Comparison of ENCODE assay signal across 8 cellular contexts in the genomic region with DNA sequence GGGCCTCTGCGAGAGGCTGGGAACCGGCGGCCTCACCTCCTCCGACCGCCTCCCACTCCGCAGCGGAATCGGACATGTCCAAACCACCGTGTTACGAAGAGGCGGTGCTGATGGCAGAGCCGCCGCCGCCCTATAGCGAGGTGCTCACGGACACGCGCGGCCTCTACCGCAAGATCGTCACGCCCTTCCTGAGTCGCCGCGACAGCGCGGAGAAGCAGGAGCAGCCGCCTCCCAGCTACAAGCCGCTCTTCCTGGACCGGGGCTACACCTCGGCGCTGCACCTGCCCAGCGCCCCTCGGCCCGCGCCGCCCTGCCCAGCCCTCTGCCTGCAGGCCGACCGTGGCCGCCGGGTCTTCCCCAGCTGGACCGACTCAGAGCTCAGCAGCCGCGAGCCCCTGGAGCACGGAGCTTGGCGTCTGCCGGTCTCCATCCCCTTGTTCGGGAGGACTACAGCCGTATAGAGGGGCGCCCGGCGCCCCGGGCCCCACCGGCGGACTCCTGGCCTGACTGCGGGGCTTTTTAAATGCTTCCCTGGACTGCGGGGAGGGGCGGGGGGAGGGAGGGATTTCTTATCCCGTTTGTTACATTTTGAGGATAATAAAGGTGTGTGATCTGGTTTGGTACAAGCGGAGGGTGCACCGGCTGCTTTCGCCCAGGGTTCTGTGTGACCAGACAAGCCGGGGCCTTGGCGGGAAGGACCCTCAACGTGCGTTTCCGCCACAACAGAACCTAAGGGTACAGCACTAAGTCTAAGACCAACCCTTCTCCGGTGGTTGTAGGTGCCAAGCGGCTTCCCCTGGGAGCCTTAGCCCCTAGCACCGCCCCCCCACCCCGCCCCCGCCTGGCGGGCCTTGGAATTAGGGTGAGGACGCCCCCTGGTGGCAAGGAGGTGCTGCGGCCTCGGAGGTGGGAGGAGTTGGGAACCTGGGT. TPM values are rescaled to one million over a fixed set of nuclear protein-coding genes. Genes with fewer than 3 reads are reported as not detected.
DNase-seq lines count a peak whose midpoint lies in the region; ATAC-seq and TF ChIP-seq lines count a peak whose summit lies in the region.

No MANE protein-coding gene starts in this region.

- peaks cover 0 to 10% of the 10 kb centered on the region in 2 experiments; a peak in 2 of 4 replicates for H3K79me1 ChIP-seq in IMR-90 (ENCODE audit: low read depth in 1 of 2, low read length in 2 of 2)

- H3K36me3 ChIP-seq in IMR-90 (ENCODE audit: control insufficient read depth, insufficient read depth, low read length): peaks cover 40% of the 10 kb centered on the region
- peaks cover 3% of the 10 kb centered on the region in 2 donors for H3K36me3 ChIP-seq in esophagus (ENCODE audit: control insufficient read depth in 2 of 2, insufficient read depth in 2 of 2, low read length in 1 of 2)
- peaks cover 0 to 27% of the 10 kb centered on the region in 2 donors for H3K36me3 ChIP-seq in muscle layer of duodenum (ENCODE audit: control insufficient read depth in 1 of 2, insufficient read depth in 2 of 2, low read length in 2 of 2)

- no peaks in the 10 kb centered on the region for H3K27me3 ChIP-seq in IMR-90 (ENCODE audit: control insufficient read depth, insufficient read depth, low read length)
- H3K27me3 ChIP-seq in esophagus (ENCODE audit: control insufficient read depth in 1 of 2, insufficient read depth in 2 of 2, low read length in 2 of 2): no peaks in the 10 kb centered on the region
- no peaks in the 10 kb centered on the region for H3K27me3 ChIP-seq in muscle layer of duodenum (ENCODE audit: low read depth, low read length)

- peak; percentile 97 for TF ChIP-seq CTCF in IMR-90 (conservative IDR thresholded peaks at IDR 0.05; ENCODE audit: low read depth, low read length)

- DNase-seq in COR-L47 (lab: John Stamatoyannopoulos, UW): peak; percentile 89
- peak; percentile 82 for DNase-seq in IMR-90
- DNase-seq in OCI-M1 (lab: John Stamatoyannopoulos, UW): peak; percentile 94
- peak; percentile 95 for DNase-seq in activated T-cell treated with anti-CD3 and anti-CD28 coated beads for 48 hours (ENCODE audit: low read depth)
- DNase-seq in stimulated activated CD8-positive, alpha-beta memory T cell treated with anti-CD3 and anti-CD28 coated beads, Interleukin-7, amount 100 ng/mL, for 24 hours (ENCODE audit: low read depth): peak; percentile 97

- WGBS in IMR-90 (ENCODE audit: extremely low coverage in 2 of 2, insufficient read length in 1 of 2), 2 experiments: 1% methylated on average over 33 of the region's 76 CpGs; no CpG with 5 or more reads in 1 of the 2 experiments
- 0 to 1% methylated on average over 73 to 76 of the region's 76 CpGs for WGBS in esophagus, 2 donors

- no peak overlapping the region; the same call in 1 of the 2 replicates for H3K4ac ChIP-seq in IMR-90 (ENCODE audit: low read depth, low read length)

- peaks cover 63% of the 10 kb centered on the region for H4K20me1 ChIP-seq in IMR-90 (ENCODE audit: insufficient read depth, low read length)

- in situ Hi-C loops in IMR-90 (cut with MboI; ENCODE audit: low sequenced_read_pairs): no loop called here

- peak overlapping the region; percentile 82 for H2AFZ ChIP-seq in IMR-90 (replicated peaks; ENCODE audit: low read length, poor library complexity)

- H3K4me1 ChIP-seq in IMR-90 (ENCODE audit: control insufficient read depth, insufficient read depth, low read length) (peaks cover 8% of the 10 kb centered on the region), esophagus (ENCODE audit: control insufficient read depth in 2 of 2, insufficient read depth in 2 of 2, low read length in 1 of 2) (peaks cover 0 to 21% of the 10 kb centered on the region in 2 donors), muscle layer of duodenum (ENCODE audit: control insufficient read depth in 1 of 2, insufficient read depth in 2 of 2, low read length in 2 of 2) (peaks cover 0 to 35% of the 10 kb centered on the region in 2 donors)

- peak; percentile 51 for TF ChIP-seq RAD21 in IMR-90 (IDR thresholded peaks at IDR 0.05; ENCODE audit: low read length)

- peak overlapping the region; percentile 14; the same call in 1 of the 2 replicates for H3K9ac ChIP-seq in IMR-90 (ENCODE audit: low read depth, low read length)

- BruUV-seq in IMR-90 (replicated peaks; lab: Mats Ljungman, UMichigan): no TSS peak

- no peak overlapping the region for H2BK5ac ChIP-seq in IMR-90 (ENCODE audit: low read depth, low read length, poor library complexity, severe bottlenecking)

- no peak overlapping the region for H4K8ac ChIP-seq in IMR-90 (ENCODE audit: low read depth in 2 of 2, low read length in 2 of 2)

- no peak overlapping the region for H3K23ac ChIP-seq in IMR-90 (ENCODE audit: low read depth, low read length)

- no peak overlapping the region for H2BK120ac ChIP-seq in IMR-90 (ENCODE audit: low read depth, low read length)

- no peak overlapping the region for H3K56ac ChIP-seq in IMR-90 (ENCODE audit: extremely low read depth, insufficient read depth, low read length)

- CTCF ChIA-PET in IMR-90 (lab: Yijun Ruan, JAX): interaction anchor here (0.6 to 5.2 kb wide), 8 partner anchors 11 to 545 kb away, joined by 3 to 44 read pairs (median 4); no protein-coding TSS in a partner anchor

- ATAC-seq in GM21367 (IDR thresholded peaks at IDR 0.05; ENCODE audit: unreplicated experiment) (peak; percentile 0), IMR-90 (ENCODE audit: low read depth) (peak; percentile 40)

- POLR2A ChIA-PET in IMR-90 (lab: Charles Lee; ENCODE audit: unreplicated experiment): interaction anchor here (0.7 kb wide), 1 partner anchor 38 kb away, joined by 3 read pairs; no protein-coding TSS in a partner anchor

- intact Hi-C loops in IMR-90 (cut with micrococcal nuclease): loop anchor here (1.0 to 2.0 kb wide), 3 partner anchors 41 to 145 kb away; a partner anchor contains a TSS

- no peak overlapping the region for H2BK15ac ChIP-seq in IMR-90 (ENCODE audit: low read depth, low read length)

- H2AK9ac ChIP-seq in IMR-90 (replicated peaks; ENCODE audit: low read depth, low read length, poor library complexity): peak overlapping the region; percentile 79

- peak overlapping the region; percentile 38 for H3K4me3 ChIP-seq in IMR-90 (ENCODE audit: insufficient read depth, low read depth, low read length)
- peak overlapping the region; percentile 49 to 59 for H3K4me3 ChIP-seq in esophagus (ENCODE audit: low read depth in 1 of 2, low read length in 2 of 2)
- H3K4me3 ChIP-seq in muscle layer of duodenum (ENCODE audit: low read depth in 1 of 2, low read length in 2 of 2): peak overlapping the region; percentile 53 to 78

- H2BK20ac ChIP-seq in IMR-90 (ENCODE audit: low read depth, low read length): no peak overlapping the region

- no peaks in the 10 kb centered on the region for H3K9me1 ChIP-seq in IMR-90 (ENCODE audit: insufficient read depth, low read length)

- H3K4me2 ChIP-seq in IMR-90 (ENCODE audit: low read depth, low read length): peak overlapping the region; percentile 83

- no peak overlapping the region for H4K5ac ChIP-seq in IMR-90 (ENCODE audit: low read depth, low read length)

- no peak overlapping the region for H3K18ac ChIP-seq in IMR-90 (ENCODE audit: low read depth, low read length)

- no peak overlapping the region for H4K91ac ChIP-seq in IMR-90 (ENCODE audit: insufficient read depth, low read depth, low read length)

- no peaks in the 10 kb centered on the region for H3K9me3 ChIP-seq in IMR-90 (ENCODE audit: control insufficient read depth, insufficient read depth, low read length)
- no peaks in the 10 kb centered on the region for H3K9me3 ChIP-seq in esophagus (ENCODE audit: control insufficient read depth in 2 of 2, insufficient read depth in 1 of 2, low read depth in 1 of 2, low read length in 1 of 2)
- H3K9me3 ChIP-seq in muscle layer of duodenum (ENCODE audit: control insufficient read depth in 1 of 2, low read length in 2 of 2): no peaks in the 10 kb centered on the region

- dilution Hi-C loops in IMR-90 (cut with HindIII; ENCODE audit: low sequenced_read_pairs, unreplicated experiment): no loop called here

- 0 out of 2 replicates have a peak overlapping the region, but pooled peaks have one; percentile 2 for H2AK5ac ChIP-seq in IMR-90 (ENCODE audit: low read depth, low read length)

- H3K27ac ChIP-seq in IMR-90 (ENCODE audit: insufficient read depth, low read length): no peak overlapping the region; the same call in 1 of the 2 replicates
- H3K27ac ChIP-seq in esophagus (ENCODE audit: low read depth in 2 of 2, low read length in 1 of 2): peak overlapping the region; percentile 81 to 84
- H3K27ac ChIP-seq in muscle layer of duodenum (ENCODE audit: low read length): no peak overlapping the region

- TF ChIP-seq POLR2A in IMR-90 (IDR thresholded peaks at IDR 0.05; ENCODE audit: low read depth, low read length): no peak

- H3K14ac ChIP-seq in IMR-90 (replicated peaks; ENCODE audit: low read depth, low read length): no peak overlapping the region

TF ChIP-seq in IMR-90, 13 proteins besides CTCF, POLR2A, EP300 and RAD21 (continues in another document):
- TF ChIP-seq MAZ (IDR thresholded peaks at IDR 0.05; ENCODE audit: borderline replicate concordance, low read depth, low read length) (peak; percentile 93; the same call in 1 of the 2 replicates), SMC3 (IDR thresholded peaks at IDR 0.05; ENCODE audit: low read depth, low read length) (peak; percentile 61)

RNA-seq across cellular contexts. Expression of a gene that starts 9.3 kb away (rescaled TPM):
- total RNA-seq in IMR-90 (2012; rRNA removed): 1.1 TPM in 2 replicates
- polyA plus RNA-seq in IMR-90 (2012; rRNA removed): 10.1 and 13.6 TPM in 2 replicates
- 11.9 and 36.3 TPM in 2 replicates for polyA plus RNA-seq in IMR-90 (2012; cell fraction: cytosol; rRNA removed)
- polyA plus RNA-seq in IMR-90 (2012; cell fraction: nucleus; rRNA removed; ENCODE audit: low replicate concordance): 12.9 and 42.6 TPM in 2 replicates
- polyA plus RNA-seq in esophagus: 1 to 10 TPM; 2.0 to 4.9 TPM

RNA-seq across cellular contexts. Expression of a gene that starts 17.5 kb away (rescaled TPM):
- total RNA-seq in IMR-90 (2012; rRNA removed): 122 and 212 TPM in 2 replicates
- polyA plus RNA-seq in IMR-90 (2012; rRNA removed) (187 and 235 TPM in 2 replicates), esophagus (10 to 100 TPM; 18.2 to 24.7 TPM)
- polyA plus RNA-seq in IMR-90 (2012; cell fraction: cytosol; rRNA removed): 150 and 193 TPM in 2 replicates
- polyA plus RNA-seq in IMR-90 (2012; cell fraction: nucleus; rRNA removed; ENCODE audit: low replicate concordance): 786 and 1,481 TPM in 2 replicates

RNA-seq across cellular contexts. Expression of a gene that starts 29.4 kb away (rescaled TPM):
- total RNA-seq in IMR-90 (2012; rRNA removed): 30.1 and 35.0 TPM in 2 replicates
- polyA plus RNA-seq in IMR-90 (2012; rRNA removed) (25.3 and 30.1 TPM in 2 replicates), esophagus (10 to 100 TPM; 10.4 to 19.8 TPM)
- polyA plus RNA-seq in IMR-90 (2012; cell fraction: cytosol; rRNA removed): 29.1 and 34.2 TPM in 2 replicates
- polyA plus RNA-seq in IMR-90 (2012; cell fraction: nucleus; rRNA removed; ENCODE audit: low replicate concordance): 23.2 and 34.3 TPM in 2 replicates

RNA-seq across cellular contexts. Expression of a gene that starts 41.5 kb away (rescaled TPM):
- total RNA-seq in IMR-90 (2012; rRNA removed): 70.4 and 72.5 TPM in 2 replicates
- polyA plus RNA-seq in IMR-90 (2012; rRNA removed) (534 and 574 TPM in 2 replicates), esophagus (100 to 1,000 TPM in 1 of 2 donors, 10 to 100 TPM in 1; 65.4 to 102 TPM)
- 252 and 588 TPM in 2 replicates for polyA plus RNA-seq in IMR-90 (2012; cell fraction: cytosol; rRNA removed)
- polyA plus RNA-seq in IMR-90 (2012; cell fraction: nucleus; rRNA removed; ENCODE audit: low replicate concordance): 1,535 and 3,107 TPM in 2 replicates

RNA-seq across cellular contexts. Expression of a gene that starts 46.6 kb away (rescaled TPM):
- 0.36 and 0.56 TPM in 2 replicates for total RNA-seq in IMR-90 (2012; rRNA removed)
- polyA plus RNA-seq in IMR-90 (2012; rRNA removed) (1.2 and 1.4 TPM in 2 replicates), esophagus (10 to 100 TPM; 18.1 to 33.5 TPM)
- polyA plus RNA-seq in IMR-90 (2012; cell fraction: cytosol; rRNA removed): 1.2 and 1.5 TPM in 2 replicates
- 1.3 and 4.0 TPM in 2 replicates for polyA plus RNA-seq in IMR-90 (2012; cell fraction: nucleus; rRNA removed; ENCODE audit: low replicate concordance)

Comparison
In these comparisons a context has a peak if more than half of its experiments do, and no peak if none do; other contexts are left out.
1. H3K27ac ChIP-seq: peak in esophagus (2 of 2); none in IMR-90 (single experiment) and muscle layer of duodenum (single experiment).
2. Peak in every context shown above with its lines, with median percentiles within 50 percentile points of each other: DNase-seq and H3K4me3 ChIP-seq.